ENCODE assay signal across 8 cellular contexts in genomic region chr7:5282464-5283316, GRCh38. TPM values are rescaled to one million over a fixed set of nuclear protein-coding genes. Genes with fewer than 3 reads are reported as not detected.
DNase-seq lines count a peak whose midpoint lies in the region; ATAC-seq and TF ChIP-seq lines count a peak whose summit lies in the region.

Gene SLC29A4 (plus strand): TSS chr7:5282943. CDS start chr7:5287817, 4,874 bp downstream.

- H3K27ac Mint-ChIP-seq in activated CD4-positive, alpha-beta memory T cell treated with anti-CD3 and anti-CD28 coated beads, Interleukin-2, amount 10 ng/mL, durations not matched to agents 7 days and 5 days = no peak within 1 kb of the TSS

- no peak within 1 kb of the TSS for H3K9ac ChIP-seq in rectal smooth muscle tissue (ENCODE audit: low read length)

- no peaks in the 10 kb centered on the region for H3K9me3 ChIP-seq in cardiac muscle cell (ENCODE audit: low read depth)

- H3K4me1 Mint-ChIP-seq in activated CD4-positive, alpha-beta memory T cell treated with anti-CD3 and anti-CD28 coated beads, Interleukin-2, amount 10 ng/mL, durations not matched to agents 7 days and 5 days = no peaks in the 10 kb centered on the region

- no peaks in the 10 kb centered on the region for H3K9me3 Mint-ChIP-seq in activated CD4-positive, alpha-beta memory T cell treated with anti-CD3 and anti-CD28 coated beads, Interleukin-2, amount 10 ng/mL, durations not matched to agents 7 days and 5 days

- TF ChIP-seq CTCF in AG09319 (IDR thresholded peaks at IDR 0.05; ENCODE audit: low read depth, low read length) = no peak
- no peak for TF ChIP-seq CTCF in cardiac muscle cell (IDR thresholded peaks at IDR 0.05; ENCODE audit: low read depth, low read length)

- ATAC-seq in GM18909 (IDR thresholded peaks at IDR 0.05; ENCODE audit: poor library complexity, unreplicated experiment) = no peak

- DNase-seq in AG09319 (ENCODE audit: extremely low read depth, low read depth) (peak; percentile 2), H4 (ENCODE audit: low spot score) (peak; percentile 76), cardiac muscle cell (ENCODE audit: low read depth in 1 of 2, low spot score in 1 of 2) (peak; percentile 61 to 62), COR-L47 (lab: John Stamatoyannopoulos, UW) (no peak), epidermal melanocyte (ENCODE audit: insufficient read length, low spot score) (no peak)
- peak; percentile 24 for DNase-seq in activated CD4-positive, alpha-beta memory T cell treated with anti-CD3 and anti-CD28 coated beads, Interleukin-2, amount 10 ng/mL, durations not matched to agents 7 days and 5 days

- H3K36me3 ChIP-seq in cardiac muscle cell (no peaks in the 10 kb centered on the region), rectal smooth muscle tissue (ENCODE audit: control insufficient read depth, insufficient read depth, low read length) (no peaks in the 10 kb centered on the region)

- peaks cover 8% of the 10 kb centered on the region for H3K27me3 Mint-ChIP-seq in activated CD4-positive, alpha-beta memory T cell treated with anti-CD3 and anti-CD28 coated beads, Interleukin-2, amount 10 ng/mL, durations not matched to agents 7 days and 5 days

- H3K4me3 ChIP-seq in cardiac muscle cell (peak within 1 kb of the TSS; percentile 79), rectal smooth muscle tissue (ENCODE audit: low read length) (peak within 1 kb of the TSS; percentile 36)

- no peaks in the 10 kb centered on the region for H3K4me1 ChIP-seq in cardiac muscle cell (ENCODE audit: low read depth)
- no peaks in the 10 kb centered on the region for H3K4me1 ChIP-seq in rectal smooth muscle tissue (ENCODE audit: control insufficient read depth, insufficient read depth, low read length)

- POLR2A ChIA-PET in activated CD4-positive, alpha-beta memory T cell treated with anti-CD3 and anti-CD28 coated beads, Interleukin-2, amount 10 ng/mL, durations not matched to agents 7 days and 5 days (lab: Charles Lee) = no interaction called here

- H3K4me3 Mint-ChIP-seq in activated CD4-positive, alpha-beta memory T cell treated with anti-CD3 and anti-CD28 coated beads, Interleukin-2, amount 10 ng/mL, durations not matched to agents 7 days and 5 days = no peak within 1 kb of the TSS

- no peaks in the 10 kb centered on the region for H3K36me3 Mint-ChIP-seq in activated CD4-positive, alpha-beta memory T cell treated with anti-CD3 and anti-CD28 coated beads, Interleukin-2, amount 10 ng/mL, durations not matched to agents 7 days and 5 days (ENCODE audit: low read depth)

- H3K27ac ChIP-seq in cardiac muscle cell = no peak within 1 kb of the TSS
- no peak within 1 kb of the TSS for H3K27ac ChIP-seq in rectal smooth muscle tissue (ENCODE audit: low read depth, low read length)

- no peaks in the 10 kb centered on the region for H3K27me3 ChIP-seq in cardiac muscle cell
- peaks cover 3% of the 10 kb centered on the region for H3K27me3 ChIP-seq in rectal smooth muscle tissue (ENCODE audit: control insufficient read depth, insufficient read depth, low read length)

- CTCF ChIA-PET in activated CD4-positive, alpha-beta memory T cell treated with anti-CD3 and anti-CD28 coated beads, Interleukin-2, amount 10 ng/mL, durations not matched to agents 7 days and 5 days (lab: Charles Lee) = no interaction called here

RNA-seq across cellular contexts. Expression of gene SLC29A4, which starts in this region (rescaled TPM):
- 27.4 and 44.7 TPM in 2 replicates for total RNA-seq in H4 (2014; rRNA removed; shearing (Covaris generic))
- total RNA-seq in activated CD4-positive, alpha-beta memory T cell treated with anti-CD3 and anti-CD28 coated beads, Interleukin-2, amount 10 ng/mL, durations not matched to agents 7 days and 5 days = under 1 TPM; 0.45 to 0.88 TPM
- total RNA-seq in cardiac muscle cell = 19.5 and 28.3 TPM in 2 replicates
- 14.6 and 26.5 TPM in 2 replicates for polyA plus RNA-seq in cardiac muscle cell

Comparison
In these comparisons a context has a peak if more than half of its experiments do, and no peak if none do; other contexts are left out.
1. RNA of gene SLC29A4 (total RNA-seq): 19.5 to 28.3 TPM in cardiac muscle cell and 27.4 to 44.7 TPM in H4; 0.45 to 0.88 TPM in activated CD4-positive, alpha-beta memory T cell treated with anti-CD3 and anti-CD28 coated beads, Interleukin-2, amount 10 ng/mL, durations not matched to agents 7 days and 5 days; every median in the first group is over 10 times any median in the second.
2. Peak in DNase-seq in activated CD4-positive, alpha-beta memory T cell treated with anti-CD3 and anti-CD28 coated beads, Interleukin-2, amount 10 ng/mL, durations not matched to agents 7 days and 5 days; RNA of the gene not detected or under 1 TPM.
3. DNase-seq: peak in AG09319 (single experiment), H4 (single experiment) and cardiac muscle cell (2 of 2); none in COR-L47 (single experiment) and epidermal melanocyte (single experiment).